ENCODE assay signal across 1 cellular context in the genomic region with DNA sequence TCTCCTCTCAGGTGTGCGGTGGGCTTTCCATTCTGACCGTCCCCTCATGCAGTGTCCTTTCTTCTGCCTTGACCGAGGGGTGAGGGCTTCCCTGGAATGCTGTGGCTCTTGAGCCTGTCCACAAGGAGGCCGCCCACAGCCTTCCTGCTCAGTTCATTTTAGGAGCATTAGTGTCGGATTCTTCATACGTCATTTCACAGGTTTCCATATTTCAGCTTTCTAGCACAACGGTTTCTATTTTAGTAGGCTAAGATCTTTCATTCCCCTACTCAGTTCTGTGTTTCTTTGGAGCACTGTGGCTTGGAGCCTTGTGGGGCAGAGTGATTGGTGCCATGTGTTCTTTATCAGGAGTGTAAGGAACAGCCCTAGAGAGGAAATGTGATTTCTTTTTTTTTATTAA.
TF ChIP-seq lines count a peak whose summit lies in the region.

No MANE protein-coding gene starts in this region.

TF ChIP-seq in H1, 55 proteins besides CTCF, POLR2A, EP300 and RAD21 (continued from another document):
- TF ChIP-seq, protein P1, sequence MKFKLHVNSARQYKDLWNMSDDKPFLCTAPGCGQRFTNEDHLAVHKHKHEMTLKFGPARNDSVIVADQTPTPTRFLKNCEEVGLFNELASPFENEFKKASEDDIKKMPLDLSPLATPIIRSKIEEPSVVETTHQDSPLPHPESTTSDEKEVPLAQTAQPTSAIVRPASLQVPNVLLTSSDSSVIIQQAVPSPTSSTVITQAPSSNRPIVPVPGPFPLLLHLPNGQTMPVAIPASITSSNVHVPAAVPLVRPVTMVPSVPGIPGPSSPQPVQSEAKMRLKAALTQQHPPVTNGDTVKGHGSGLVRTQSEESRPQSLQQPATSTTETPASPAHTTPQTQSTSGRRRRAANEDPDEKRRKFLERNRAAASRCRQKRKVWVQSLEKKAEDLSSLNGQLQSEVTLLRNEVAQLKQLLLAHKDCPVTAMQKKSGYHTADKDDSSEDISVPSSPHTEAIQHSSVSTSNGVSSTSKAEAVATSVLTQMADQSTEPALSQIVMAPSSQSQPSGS (IDR thresholded peaks at IDR 0.05; ENCODE audit: low read length), result no peak
- TF ChIP-seq EGR1 (IDR thresholded peaks at IDR 0.05; ENCODE audit: borderline replicate concordance, low read depth, low read length), result no peak
- TF ChIP-seq TEAD4 (IDR thresholded peaks at IDR 0.05; ENCODE audit: low read depth, low read length), result peak; percentile 43; the same call in 1 of the 2 replicates
- no peak for TF ChIP-seq RNF2 (IDR thresholded peaks at IDR 0.05; ENCODE audit: borderline replicate concordance, low read depth, low read length, missing control alignments, poor library complexity, severe bottlenecking)
